Comparison of ENCODE assay signal across 8 cellular contexts in the genomic region with DNA sequence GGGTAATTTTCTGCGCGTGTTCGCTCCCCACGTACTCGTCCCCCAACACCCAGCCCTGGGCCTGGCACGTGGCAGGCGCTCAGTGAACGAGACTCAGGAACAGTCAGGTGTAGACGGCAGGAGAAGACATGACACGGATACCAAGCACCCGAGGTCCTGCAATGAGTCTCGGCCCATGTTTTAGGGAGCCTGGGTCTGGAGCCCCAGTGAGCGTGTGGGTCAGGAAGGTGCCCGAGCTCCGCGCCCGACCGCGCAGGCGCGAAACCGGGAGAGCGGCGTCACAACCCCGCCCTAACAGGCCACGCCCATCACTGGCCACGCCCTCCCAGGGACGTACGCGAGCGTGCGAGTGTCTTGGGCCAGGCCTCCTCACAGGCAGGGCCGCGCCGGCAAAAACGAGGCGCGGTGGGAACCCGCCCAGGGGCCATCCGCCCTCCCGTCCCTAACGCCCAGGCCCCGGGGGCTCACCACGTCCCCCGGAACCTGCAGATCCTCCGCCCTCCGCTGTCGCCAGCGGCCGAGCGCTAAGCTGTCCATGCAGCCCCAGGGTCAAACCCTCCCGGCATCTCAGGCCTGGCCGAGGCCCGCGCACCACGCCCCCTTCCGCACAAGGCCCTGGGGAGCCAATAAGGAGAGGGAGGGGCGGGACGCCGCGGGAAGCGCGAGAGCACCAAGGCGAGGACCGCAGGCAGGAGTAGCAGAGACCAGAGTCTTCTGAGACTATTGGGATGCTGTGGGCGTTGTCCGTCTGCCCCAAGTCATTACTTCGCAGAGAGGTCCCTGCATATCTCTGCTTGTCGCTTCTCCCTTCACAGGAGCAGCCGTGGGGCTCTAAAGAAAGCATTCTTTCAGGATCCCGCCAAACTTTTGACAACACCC. TPM values are rescaled to one million over a fixed set of nuclear protein-coding genes. Genes with fewer than 3 reads are reported as not detected.
A peak's percentile ranks its signal among the peaks of the same experiment; 100 is the strongest.
DNase-seq lines count a peak whose midpoint lies in the region; ATAC-seq and TF ChIP-seq lines count a peak whose summit lies in the region.

C10orf143 (minus strand) TSS at position 595 of the 879 bp plus-strand sequence; CDS start at position 537, 58 bp downstream.

- H3K9ac ChIP-seq in SU-DHL-6 (ENCODE audit: low read length) (peak within 1 kb of the TSS; percentile 84), adipocyte (ENCODE audit: low read length) (peak within 1 kb of the TSS; percentile 94), trophoblast cell (ENCODE audit: low read length) (peak within 1 kb of the TSS; percentile 84)

- in situ Hi-C loops in transverse colon (cut with MboI; ENCODE audit: low pct_ligation_motif_present in 1 of 4, low pct_unique_long_range_greater_than_20kb in 1 of 4, low sequenced_read_pairs in 3 of 4): loop anchor here in 1 of 4 donors (25.0 kb wide), 1 partner anchor 1073 kb away; no protein-coding TSS in a partner anchor

- peak within 1 kb of the TSS; percentile 73 for H2BK120ac ChIP-seq in trophoblast cell (ENCODE audit: insufficient read depth, low read length, poor library complexity)

- H3K9me3 ChIP-seq in SU-DHL-6 (ENCODE audit: insufficient read depth, low read length) (no peaks in the 10 kb centered on the region), adipocyte (ENCODE audit: control insufficient read depth, low read length) (no peaks in the 10 kb centered on the region), cardiac muscle cell (ENCODE audit: low read depth) (no peaks in the 10 kb centered on the region), trophoblast cell (ENCODE audit: insufficient read depth, low read depth, low read length) (peaks cover 4% of the 10 kb centered on the region), transverse colon (no peaks in the 10 kb centered on the region)

- peak within 1 kb of the TSS; percentile 66 for H4K12ac ChIP-seq in trophoblast cell (ENCODE audit: low read depth, low read length)

- H3K14ac ChIP-seq in trophoblast cell (ENCODE audit: low read length): peak within 1 kb of the TSS; percentile 71

- intact Hi-C loops in transverse colon (cut with DNase I; ENCODE audit: low total_unique reads): loop anchor here (2.0 kb wide), 1 partner anchor 26 kb away; the partner anchor contains the start of gene GLRX3

- peak; percentile 86 for ATAC-seq in HG02763 (IDR thresholded peaks at IDR 0.05; ENCODE audit: unreplicated experiment)

- peak within 1 kb of the TSS; percentile 84 for H2BK5ac ChIP-seq in trophoblast cell (ENCODE audit: low read depth, low read length, poor library complexity)

- H2BK12ac ChIP-seq in trophoblast cell (ENCODE audit: low read length): no peak within 1 kb of the TSS

- H3K4me2 ChIP-seq in SU-DHL-6 (ENCODE audit: low read depth, low read length, poor library complexity, severe bottlenecking) (peak within 1 kb of the TSS; percentile 80), trophoblast cell (ENCODE audit: low read length) (peak within 1 kb of the TSS; percentile 92)

- peak within 1 kb of the TSS; percentile 80 for H4K91ac ChIP-seq in trophoblast cell (ENCODE audit: low read depth, low read length)

- H3F3A ChIP-seq in SU-DHL-6 (ENCODE audit: insufficient read depth): no peaks in the 10 kb centered on the region

- DNase-seq in NCI-H1417 (lab: John Stamatoyannopoulos, UW) (peak; percentile 88 to 97 (median 96)), adipocyte (ENCODE audit: low read depth) (peak; percentile 99), cardiac muscle cell (ENCODE audit: low read depth in 1 of 2, low spot score in 1 of 2) (peak; percentile 97 to 98), trophoblast cell (peak; percentile 97 to 99), transverse colon (peak; percentile 98)

- peaks cover 12% of the 10 kb centered on the region for H3K79me1 ChIP-seq in trophoblast cell (ENCODE audit: low read length)

- TF ChIP-seq EP300 in transverse colon (IDR thresholded peaks at IDR 0.05; ENCODE audit: low read depth): no peak

- H2AFZ ChIP-seq in SU-DHL-6 (ENCODE audit: low read depth, low read length, severe bottlenecking): peak within 1 kb of the TSS; percentile 73
- peak within 1 kb of the TSS; percentile 94 for H2AFZ ChIP-seq in trophoblast cell (ENCODE audit: insufficient read depth, low read length, poor library complexity)

- peak; percentile 92 for TF ChIP-seq POLR2A in transverse colon (IDR thresholded peaks at IDR 0.05)

- H3K18ac ChIP-seq in trophoblast cell (ENCODE audit: low read length): peak within 1 kb of the TSS; percentile 72

- H3K4me1 ChIP-seq in adipocyte (ENCODE audit: control insufficient read depth, insufficient read depth, low read length): peaks cover 14% of the 10 kb centered on the region
- no peaks in the 10 kb centered on the region for H3K4me1 ChIP-seq in cardiac muscle cell (ENCODE audit: low read depth)
- peaks cover 0 to 12% of the 10 kb centered on the region in 2 experiments for H3K4me1 ChIP-seq in trophoblast cell (ENCODE audit: control insufficient read depth in 1 of 2, insufficient read depth in 2 of 2, low read length in 2 of 2)
- peaks cover 3 to 23% (median 18%) of the 10 kb centered on the region in 4 donors for H3K4me1 ChIP-seq in transverse colon

- H3K4me3 ChIP-seq in GM12875 (ENCODE audit: low read depth, low read length) (peak within 1 kb of the TSS; percentile 67), SU-DHL-6 (ENCODE audit: insufficient read depth, low read length, poor library complexity, severe bottlenecking) (peak within 1 kb of the TSS; percentile 79), adipocyte (ENCODE audit: low read length) (peak within 1 kb of the TSS; percentile 93), cardiac muscle cell (peak within 1 kb of the TSS; percentile 56), trophoblast cell (ENCODE audit: low read depth, low read length) (peak within 1 kb of the TSS; percentile 81), transverse colon (peak within 1 kb of the TSS; percentile 67 to 77 (median 72))

- H4K20me1 ChIP-seq in SU-DHL-6 (ENCODE audit: low read depth, low read length): no peaks in the 10 kb centered on the region; the same call in 1 of the 2 replicates

- no peak for TF ChIP-seq CTCF in GM12875 (IDR thresholded peaks at IDR 0.05; ENCODE audit: borderline replicate concordance, insufficient read depth, low read depth, low read length)
- no peak for TF ChIP-seq CTCF in SU-DHL-6 (IDR thresholded peaks at IDR 0.05; ENCODE audit: insufficient read depth, low read length, poor library complexity, severe bottlenecking)
- no peak for TF ChIP-seq CTCF in cardiac muscle cell (IDR thresholded peaks at IDR 0.05; ENCODE audit: low read depth, low read length)
- no peak for TF ChIP-seq CTCF in transverse colon (IDR thresholded peaks at IDR 0.05)

- no CpG with 5 or more reads among the region's 71 CpGs for WGBS in trophoblast cell (ENCODE audit: extremely low coverage, insufficient coverage, insufficient read length)
- WGBS in transverse colon (ENCODE audit: low coverage in 1 of 2), 2 donors: 1% methylated on average over 55 of the region's 71 CpGs; no CpG with 5 or more reads in 1 of the 2 donors

- H4K8ac ChIP-seq in trophoblast cell (ENCODE audit: low read depth, low read length): peak within 1 kb of the TSS; percentile 90

- H3K79me2 ChIP-seq in SU-DHL-6 (ENCODE audit: insufficient read depth, low read length) (peaks cover 17% of the 10 kb centered on the region; the same call in 1 of the 2 replicates), trophoblast cell (ENCODE audit: control insufficient read depth, insufficient read depth, low read length, poor library complexity) (peaks cover 3% of the 10 kb centered on the region)

- H3K9me2 ChIP-seq in SU-DHL-6 (replicated peaks; ENCODE audit: insufficient read depth, low read length): no peaks in the 10 kb centered on the region

- peak within 1 kb of the TSS; percentile 2 for H3K4ac ChIP-seq in trophoblast cell (ENCODE audit: low read depth, low read length)

- no peak within 1 kb of the TSS for H3K23ac ChIP-seq in trophoblast cell (ENCODE audit: low read length)

- H3K36me3 ChIP-seq in SU-DHL-6 (ENCODE audit: low read length) (no peaks in the 10 kb centered on the region), adipocyte (ENCODE audit: control insufficient read depth, insufficient read depth, low read length, severe bottlenecking) (no peaks in the 10 kb centered on the region), cardiac muscle cell (no peaks in the 10 kb centered on the region), trophoblast cell (ENCODE audit: control insufficient read depth in 1 of 2, insufficient read depth in 2 of 2, low read length in 2 of 2) (no peaks in the 10 kb centered on the region), transverse colon (no peaks in the 10 kb centered on the region)

- peak within 1 kb of the TSS; percentile 6 for H2AK5ac ChIP-seq in trophoblast cell (ENCODE audit: low read length)

- H3K27ac ChIP-seq in SU-DHL-6 (ENCODE audit: low read depth, low read length) (peak within 1 kb of the TSS; percentile 70), cardiac muscle cell (peak within 1 kb of the TSS; percentile 84), trophoblast cell (ENCODE audit: low read depth, low read length) (peak within 1 kb of the TSS; percentile 83), transverse colon (peak within 1 kb of the TSS; percentile 87 to 96 (median 94))

- H3K27me3 ChIP-seq in SU-DHL-6 (ENCODE audit: low read length) (no peaks in the 10 kb centered on the region), adipocyte (replicated peaks; ENCODE audit: control insufficient read depth, insufficient read depth, low read length) (no peaks in the 10 kb centered on the region), cardiac muscle cell (no peaks in the 10 kb centered on the region), trophoblast cell (ENCODE audit: insufficient read depth, low read length) (no peaks in the 10 kb centered on the region), transverse colon (no peaks in the 10 kb centered on the region)

RNA-seq across cellular contexts. Expression of gene C10orf143, which starts in this region (rescaled TPM):
- 1.1 and 2.6 TPM in 2 replicates for total RNA-seq in cardiac muscle cell
- 1.5 and 5.7 TPM in 2 replicates for polyA plus RNA-seq in cardiac muscle cell
- 0.94 and 1.4 TPM in 2 replicates for polyA plus RNA-seq in trophoblast cell (2013)
- total RNA-seq in transverse colon: 1 to 10 TPM in 2 of 4 donors, not detected in 2; 3.8 to 4.0 TPM

Comparison
In these comparisons a context has a peak if more than half of its experiments do, and no peak if none do; other contexts are left out.
1. Peak in every context shown above with its lines: DNase-seq, ATAC-seq, H3K4me3 ChIP-seq and H3K27ac ChIP-seq.